9 cellular contexts compared by ENCODE assay signal in the genomic region with DNA sequence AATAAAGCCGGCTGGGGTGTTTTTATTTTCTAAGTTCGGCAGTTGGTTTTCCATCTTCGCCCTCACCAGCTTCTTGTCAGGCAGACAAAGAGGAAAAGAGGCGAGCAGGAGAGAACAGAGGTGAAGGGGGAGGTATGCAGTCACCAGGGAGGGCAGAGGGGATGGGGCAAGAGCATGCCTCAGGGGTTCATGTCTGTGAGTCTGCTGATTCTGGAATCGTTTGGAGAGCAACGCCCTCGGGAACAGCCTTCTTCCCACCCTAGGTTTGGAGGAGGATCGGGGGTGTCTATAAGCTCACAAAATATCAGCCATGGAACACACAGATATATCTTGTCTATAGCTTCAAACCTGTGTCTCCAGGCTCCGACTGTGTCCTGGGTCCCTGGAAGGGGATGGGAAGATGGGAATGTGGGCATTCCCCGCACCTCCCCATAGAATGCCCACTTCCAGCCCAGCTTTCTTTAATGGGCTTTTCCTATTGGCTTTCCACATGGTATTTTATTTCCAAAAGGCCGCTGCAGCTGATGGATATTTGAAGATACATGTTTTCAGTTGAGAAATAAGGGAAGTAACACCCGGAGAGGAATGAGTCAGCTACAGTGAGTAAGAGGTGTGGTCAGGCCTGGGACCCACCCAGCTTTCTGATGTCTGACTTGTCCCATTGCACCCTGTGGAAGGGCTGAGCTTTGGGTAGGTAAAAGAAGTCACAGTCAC.
DNase-seq lines count a peak whose midpoint lies in the region; ATAC-seq and TF ChIP-seq lines count a peak whose summit lies in the region.
"Had no signal": no experiment of that assay in that cellular context is flagged by ENCODE, and none has a peak within 500 bp of the region (broad histone marks: within the 10 kb centered on the region; RNA-seq: fewer than 3 reads in every experiment).

No MANE protein-coding gene starts in this region.

- no peak overlapping the region for H3K27ac Mint-ChIP-seq in activated T-cell treated with anti-CD3 and anti-CD28 coated beads, Interleukin-2, amount 50 U/mL, for 24 hours

- intact Hi-C loops in stomach (cut with DNase I; ENCODE audit: low total_unique reads): no loop called here

- TF ChIP-seq POLR2A in gastroesophageal sphincter (IDR thresholded peaks at IDR 0.05) (no peak), stomach (IDR thresholded peaks at IDR 0.05) (no peak)

- H3K27me3 ChIP-seq in gastroesophageal sphincter: no peaks in the 10 kb centered on the region
- H3K27me3 ChIP-seq in stomach: peaks cover 0 to 11% (median 0%) of the 10 kb centered on the region in 3 donors
- H3K27me3 ChIP-seq: SJCRH30 had no signal

- TF ChIP-seq CTCF in gastroesophageal sphincter (IDR thresholded peaks at IDR 0.05): no peak
- no peak for TF ChIP-seq CTCF in stomach (IDR thresholded peaks at IDR 0.05)

- H3K4me1 Mint-ChIP-seq in activated T-cell treated with anti-CD3 and anti-CD28 coated beads, Interleukin-2, amount 50 U/mL, for 4 hours (ENCODE audit: low read depth): no peaks in the 10 kb centered on the region
- no peaks in the 10 kb centered on the region for H3K4me1 Mint-ChIP-seq in activated T-cell treated with anti-CD3 and anti-CD28 coated beads, Interleukin-2, amount 50 U/mL, for 24 hours (ENCODE audit: low read depth)

- peak overlapping the region in 2 of 4 donors; percentile 51 to 62 for H3K27ac ChIP-seq in gastroesophageal sphincter
- no peak overlapping the region for H3K27ac ChIP-seq in stomach

- no peaks in the 10 kb centered on the region for H3K36me3 Mint-ChIP-seq in activated T-cell treated with anti-CD3 and anti-CD28 coated beads, Interleukin-2, amount 50 U/mL, for 4 hours (ENCODE audit: insufficient read depth)
- no peaks in the 10 kb centered on the region for H3K36me3 Mint-ChIP-seq in activated T-cell treated with anti-CD3 and anti-CD28 coated beads, Interleukin-2, amount 50 U/mL, for 24 hours (ENCODE audit: low read depth)

- peaks cover 0 to 16% (median 0%) of the 10 kb centered on the region in 3 donors for H3K4me1 ChIP-seq in gastroesophageal sphincter
- peaks cover 0 to 27% (median 15%) of the 10 kb centered on the region in 4 donors for H3K4me1 ChIP-seq in stomach

- 54 to 67% methylated on average over 4 to 9 of the region's 12 CpGs for WGBS in gastroesophageal sphincter (ENCODE audit: low coverage in 1 of 2), 2 donors
- WGBS in stomach, 5 donors: 55 to 65% (median 61%) methylated on average over 12 of the region's 12 CpGs

- no peak for DNase-seq in activated T-cell treated with anti-CD3 and anti-CD28 coated beads, Interleukin-2, amount 50 U/mL, for 4 hours
- DNase-seq in activated T-cell treated with anti-CD3 and anti-CD28 coated beads, Interleukin-2, amount 50 U/mL, for 24 hours: no peak
- DNase-seq in SW 1271 (lab: John Stamatoyannopoulos, UW) (peak; percentile 36 to 80), stomach (peak; percentile 44), OCI-M2 (lab: John Stamatoyannopoulos, UW; ENCODE audit: unreplicated experiment) (no peak), GM19238 (ENCODE audit: insufficient read length, low spot score) (no peak), anterior cingulate cortex (lab: John Stamatoyannopoulos, UW) (no peak)

- no peak for TF ChIP-seq EP300 in gastroesophageal sphincter (IDR thresholded peaks at IDR 0.05)
- no peak for TF ChIP-seq EP300 in stomach (IDR thresholded peaks at IDR 0.05)

- no peak overlapping the region for H3K4me3 Mint-ChIP-seq in activated T-cell treated with anti-CD3 and anti-CD28 coated beads, Interleukin-2, amount 50 U/mL, for 4 hours
- H3K4me3 Mint-ChIP-seq in activated T-cell treated with anti-CD3 and anti-CD28 coated beads, Interleukin-2, amount 50 U/mL, for 24 hours: no peak overlapping the region

- H3K36me3 ChIP-seq in gastroesophageal sphincter: no peaks in the 10 kb centered on the region
- no peaks in the 10 kb centered on the region for H3K36me3 ChIP-seq in stomach
- H3K36me3 ChIP-seq: SJCRH30 had no signal

- H3K4me3 ChIP-seq in gastroesophageal sphincter (no peak overlapping the region), stomach (no peak overlapping the region)
- H3K4me3 ChIP-seq: SJCRH30 had no signal

- peaks cover 9% of the 10 kb centered on the region for H3K27me3 Mint-ChIP-seq in activated T-cell treated with anti-CD3 and anti-CD28 coated beads, Interleukin-2, amount 50 U/mL, for 4 hours (ENCODE audit: low read depth)
- peaks cover 47% of the 10 kb centered on the region for H3K27me3 Mint-ChIP-seq in activated T-cell treated with anti-CD3 and anti-CD28 coated beads, Interleukin-2, amount 50 U/mL, for 24 hours

- peak; percentile 76 to 78 for ATAC-seq in activated T-cell treated with anti-CD3 and anti-CD28 coated beads, Interleukin-2, amount 50 U/mL, for 4 hours
- peak; percentile 89 for ATAC-seq in gastroesophageal sphincter

- H3K9me3 ChIP-seq in gastroesophageal sphincter: peaks cover 0 to 11% (median 0%) of the 10 kb centered on the region in 3 donors
- peaks cover 0 to 14% (median 10%) of the 10 kb centered on the region in 4 donors for H3K9me3 ChIP-seq in stomach
- H3K9me3 ChIP-seq: SJCRH30 had no signal

- H3K9me3 Mint-ChIP-seq in activated T-cell treated with anti-CD3 and anti-CD28 coated beads, Interleukin-2, amount 50 U/mL, for 4 hours: peaks cover 7% of the 10 kb centered on the region
- peaks cover 5% of the 10 kb centered on the region for H3K9me3 Mint-ChIP-seq in activated T-cell treated with anti-CD3 and anti-CD28 coated beads, Interleukin-2, amount 50 U/mL, for 24 hours

Comparison
In these comparisons a context has a peak if more than half of its experiments do, and no peak if none do; other contexts are left out.
1. DNase-seq: peak in SW 1271 (2 of 2) and stomach (single experiment); none in activated T-cell treated with anti-CD3 and anti-CD28 coated beads, Interleukin-2, amount 50 U/mL, for 4 hours (single experiment), activated T-cell treated with anti-CD3 and anti-CD28 coated beads, Interleukin-2, amount 50 U/mL, for 24 hours (single experiment), OCI-M2 (single experiment), GM19238 (single experiment) and anterior cingulate cortex (0 of 58).